ENCODE assay signal across 18 cellular contexts in genomic region chr4:107630185-107630705, GRCh38.
"Had no signal": no experiment of that assay in that cellular context is flagged by ENCODE, and none has a peak within 500 bp of the region (broad histone marks: within the 10 kb centered on the region; RNA-seq: fewer than 3 reads in every experiment).

No MANE protein-coding gene starts in this region.

- H3K27me3 ChIP-seq: uterus had no signal

- DNase-seq: activated CD4-positive, alpha-beta memory T cell treated with anti-CD3 and anti-CD28 coated beads, Interleukin-2, amount 10 ng/mL, durations not matched to agents 7 days and 5 days; activated CD4-positive, alpha-beta T cell treated with anti-CD3 and anti-CD28 coated beads, Interleukin-2, amount 10 ng/mL, durations not matched to agents 24 days and 14 days; activated CD8-positive, alpha-beta memory T cell treated with anti-CD3 and anti-CD28 coated beads, Interleukin-2, amount 50 U/mL, for 48 hours; activated T-cell treated with anti-CD3 and anti-CD28 coated beads, Interleukin-2, amount 50 U/mL, for 24 hours; effector CD8-positive, alpha-beta T cell; islet precursor cell; left colon; midbrain; natural killer cell; retina; small intestine; stimulated activated CD4-positive, alpha-beta T cell treated with anti-CD3 and anti-CD28 coated beads, Interleukin-4, amount 100 ng/mL, for 24 hours; stimulated activated naive CD8-positive, alpha-beta T cell treated with anti-CD3 and anti-CD28 coated beads, Interleukin-15, amount 100 ng/mL, for 72 hours; substantia nigra; T-helper 2 cell; uterus had no signal

- ATAC-seq: activated CD4-positive, CD25-positive, alpha-beta regulatory T cell treated with anti-CD3 and anti-CD28 coated beads, Interleukin-2, amount 50 U/mL, for 24 hours; left colon; natural killer cell; stimulated activated effector memory CD8-positive, alpha-beta T cell treated with anti-CD3 and anti-CD28 coated beads, Interleukin-12 subunit alpha, Interleukin-12 subunit beta, amount 100 ng/mL, for 72 hours; stimulated activated naive CD8-positive, alpha-beta T cell treated with anti-CD3 and anti-CD28 coated beads, Interleukin-15, amount 100 ng/mL, for 72 hours had no signal

- H3K4me1 ChIP-seq: uterus had no signal

- H3K36me3 ChIP-seq: uterus had no signal

- H3K27ac ChIP-seq: uterus had no signal

- H3K4me3 ChIP-seq: uterus had no signal

- H3K9me3 ChIP-seq: uterus had no signal
